In the genomic region with DNA sequence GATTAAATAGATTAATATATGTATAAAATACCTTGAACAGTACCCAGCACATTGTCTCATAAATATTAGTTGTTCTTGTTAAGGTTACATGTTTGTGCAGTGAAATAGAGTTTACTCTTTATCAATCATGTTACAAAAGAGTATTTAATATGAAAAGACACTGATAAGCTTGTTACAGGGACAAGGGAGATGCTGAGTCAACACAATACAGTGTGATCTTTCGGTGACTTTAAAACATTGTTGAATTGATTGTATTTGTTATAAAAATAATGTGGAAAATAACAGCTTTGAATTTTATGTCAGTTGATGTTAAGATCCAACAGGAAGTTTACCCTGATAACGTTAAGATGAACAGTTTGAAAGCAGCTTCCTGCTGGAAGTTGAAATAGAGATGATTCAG, we compare ENCODE assay signal across 24 cellular contexts. TPM values are rescaled to one million over a fixed set of nuclear protein-coding genes. Genes with fewer than 3 reads are reported as not detected.
DNase-seq lines count a peak whose midpoint lies in the region; ATAC-seq, FAIRE-seq and TF ChIP-seq lines count a peak whose summit lies in the region.
"Had no signal": no experiment of that assay in that cellular context is flagged by ENCODE, and none has a peak within 500 bp of the region (broad histone marks: within the 10 kb centered on the region; RNA-seq: fewer than 3 reads in every experiment).

No MANE protein-coding gene starts in this region.

- H3K4me2 ChIP-seq in HepG2 (ENCODE audit: low read depth, low read length) (no peak overlapping the region), endothelial cell of umbilical vein (ENCODE audit: insufficient read depth, low read length) (peak overlapping the region; percentile 60)
- H3K4me2 ChIP-seq: GM23338, PC-9 had no signal

- TF ChIP-seq EP300 in HepG2 (IDR thresholded peaks at IDR 0.05; ENCODE audit: low read depth in 2 of 2, low read length in 2 of 2), result no peak
- TF ChIP-seq EP300 in HepG2 (CRISPR knock-in tag; IDR thresholded peaks at IDR 0.05; ENCODE audit: borderline replicate concordance), result no peak

- FAIRE-seq in HepG2 (lab: Jason Lieb, UNC) (no peak), endothelial cell of umbilical vein (lab: Jason Lieb, UNC) (peak; percentile 72)
- FAIRE-seq: G401.6, GM12892, HTR-8/SVneo had no signal

- dilution Hi-C loops in endothelial cell of umbilical vein (cut with MboI; ENCODE audit: extremely low pct_ligation_motif_present, low sequenced_read_pairs), result no loop called here

- no peak for DNase-seq in HepG2 (ENCODE audit: low spot score)
- no peak for DNase-seq in right lobe of liver
- no peak for DNase-seq in RWPE1 (ENCODE audit: low spot score)
- peak; percentile 15 for DNase-seq in endothelial cell of umbilical vein (ENCODE audit: low read depth, low spot score)
- no peak for DNase-seq in AML-193 (lab: John Stamatoyannopoulos, UW)
- DNase-seq in effector CD8-positive, alpha-beta T cell (lab: John Stamatoyannopoulos, UW), result no peak
- no peak for DNase-seq in stimulated activated CD4-positive, alpha-beta T cell treated with anti-CD3 and anti-CD28 coated beads, Interleukin-4, amount 100 ng/mL, for 24 hours
- no peak for DNase-seq in Right ventricle myocardium superior
- DNase-seq: 8988T; CD4-positive, alpha-beta T cell; COR-L47; HCEC 1CT; Karpas-422; NCI-H1694; NCI-H2081; NCI-H446; NCI-H526; PC-9; RPMI8226; T-cell had no signal

- no peak overlapping the region for H3K4me3 ChIP-seq in HepG2 (replicated peaks in 1 of 3; ENCODE audit: insufficient read depth in 1 of 3, low read depth in 2 of 3, low read length in 3 of 3)
- H3K4me3 ChIP-seq in right lobe of liver, result no peak overlapping the region
- no peak overlapping the region for H3K4me3 ChIP-seq in endothelial cell of umbilical vein (replicated peaks in 1 of 3; ENCODE audit: insufficient read depth in 1 of 3, low read depth in 1 of 3, low read length in 3 of 3)
- H3K4me3 ChIP-seq: GM23338, PC-9 had no signal

- no peaks in the 10 kb centered on the region for H3K27me3 ChIP-seq in HepG2 (ENCODE audit: control insufficient read depth in 1 of 2, insufficient read depth in 2 of 2, low read length in 2 of 2)
- H3K27me3 ChIP-seq in right lobe of liver, result no peaks in the 10 kb centered on the region
- no peaks in the 10 kb centered on the region for H3K27me3 ChIP-seq in endothelial cell of umbilical vein (ENCODE audit: control insufficient read depth in 2 of 2, insufficient read depth in 2 of 2, low read length in 2 of 2)

- peaks cover 32% of the 10 kb centered on the region for H3K4me1 ChIP-seq in HepG2 (ENCODE audit: insufficient read depth, low read length)
- no peaks in the 10 kb centered on the region for H3K4me1 ChIP-seq in right lobe of liver
- H3K4me1 ChIP-seq in endothelial cell of umbilical vein (ENCODE audit: control insufficient read depth, extremely low read depth, insufficient read depth, low read length), result peaks cover 25% of the 10 kb centered on the region

- H3K79me2 ChIP-seq in HepG2 (ENCODE audit: insufficient read depth, low read length) (no peaks in the 10 kb centered on the region), endothelial cell of umbilical vein (ENCODE audit: control insufficient read depth, insufficient read depth, low read length) (peaks cover 9% of the 10 kb centered on the region)

- POLR2A ChIA-PET in HepG2 (lab: Yijun Ruan, JAX) (interaction anchor here (1.3 kb wide), 1 partner anchor 22 kb away, joined by 7 read pairs; a partner anchor contains a TSS), RWPE1 (lab: Yijun Ruan, JAX; ENCODE audit: low non-redundant PET) (no interaction called here), endothelial cell of umbilical vein (lab: Charles Lee) (interaction anchor here (0.7 to 1.5 kb wide), 3 partner anchors 17 to 22 kb away, joined by 3 to 7 read pairs (median 4); a partner anchor contains a TSS)

- intact Hi-C loops in HepG2 (cut with micrococcal nuclease; ENCODE audit: unreplicated experiment) (no loop called here), right lobe of liver (cut with DNase I) (no loop called here), endothelial cell of umbilical vein (cut with micrococcal nuclease) (loop anchor here (2.0 to 10.0 kb wide), 2 partner anchors 55 to 511 kb away; no protein-coding TSS in a partner anchor), Right ventricle myocardium superior (cut with DNase I) (no loop called here)

- H3K9me3 ChIP-seq in HepG2 (ENCODE audit: low read length) (no peaks in the 10 kb centered on the region), right lobe of liver (no peaks in the 10 kb centered on the region), endothelial cell of umbilical vein (replicated peaks; ENCODE audit: control insufficient read depth, insufficient read depth, low read length) (no peaks in the 10 kb centered on the region)

- no peak for TF ChIP-seq POLR2A in HepG2 (IDR thresholded peaks at IDR 0.05; ENCODE audit: insufficient read depth in 1 of 2, low read depth in 2 of 2, low read length in 2 of 2)
- no peak for TF ChIP-seq POLR2A in right lobe of liver (IDR thresholded peaks at IDR 0.05)
- TF ChIP-seq POLR2A in endothelial cell of umbilical vein (IDR thresholded peaks at IDR 0.05; ENCODE audit: low read depth, low read length), result no peak

- no peak overlapping the region for H3K9ac ChIP-seq in HepG2 (ENCODE audit: insufficient read depth, low read depth, low read length)
- H3K9ac ChIP-seq in endothelial cell of umbilical vein (replicated peaks; ENCODE audit: extremely low read depth, insufficient read depth, low read length), result no peak overlapping the region

- BruUV-seq in HepG2 (replicated peaks; lab: Mats Ljungman, UMichigan), result no TSS peak
- no TSS peak for BruUV-seq in endothelial cell of umbilical vein (replicated peaks; lab: Mats Ljungman, UMichigan)

- H3K27ac ChIP-seq in HepG2 (ENCODE audit: extremely low read length, insufficient read depth, low read length) (no peak overlapping the region), right lobe of liver (no peak overlapping the region), RWPE1 (peak overlapping the region; percentile 95), endothelial cell of umbilical vein (ENCODE audit: insufficient read depth, low read depth, low read length) (peak overlapping the region; percentile 38)
- H3K27ac ChIP-seq: PC-9 had no signal

- no peak for ATAC-seq in HepG2
- ATAC-seq in right lobe of liver, result no peak
- ATAC-seq in Right ventricle myocardium superior (ENCODE audit: poor library complexity), result no peak
- ATAC-seq: GM23338, T-cell had no signal

- no peak overlapping the region for H2AFZ ChIP-seq in HepG2 (ENCODE audit: low read length)
- H2AFZ ChIP-seq in endothelial cell of umbilical vein (ENCODE audit: low read depth, low read length), result no peak overlapping the region
- H2AFZ ChIP-seq: GM23338, PC-9 had no signal

- CTCF ChIA-PET in HepG2 (lab: Yijun Ruan, JAX; ENCODE audit: low intra/inter-chr PET ratio, low total read pairs) (no interaction called here), RWPE1 (lab: Yijun Ruan, JAX) (interaction anchor here (0.6 kb wide), 1 partner anchor 65 kb away, joined by 3 read pairs; no protein-coding TSS in a partner anchor), endothelial cell of umbilical vein (lab: Charles Lee) (interaction anchor here (1.0 to 1.5 kb wide), 3 partner anchors 9 to 18 kb away, joined by 3 read pairs; no protein-coding TSS in a partner anchor)

- no peaks in the 10 kb centered on the region for H4K20me1 ChIP-seq in HepG2 (ENCODE audit: insufficient read depth, low read length)
- no peaks in the 10 kb centered on the region for H4K20me1 ChIP-seq in endothelial cell of umbilical vein (replicated peaks; ENCODE audit: control insufficient read depth, extremely low read depth, insufficient read depth, low read length)

- TF ChIP-seq CTCF in HepG2 (CRISPR knock-in tag; IDR thresholded peaks at IDR 0.05) (no peak), right lobe of liver (IDR thresholded peaks at IDR 0.05) (no peak), RWPE1 (conservative IDR thresholded peaks at IDR 0.05; ENCODE audit: low read depth) (no peak), endothelial cell of umbilical vein (IDR thresholded peaks at IDR 0.05; ENCODE audit: extremely low read depth in 1 of 2, insufficient read depth in 1 of 2, low read depth in 1 of 2, low read length in 2 of 2) (no peak)

- H3K36me3 ChIP-seq in HepG2 (replicated peaks in 1 of 2; ENCODE audit: control insufficient read depth in 1 of 2, insufficient read depth in 2 of 2, low read length in 2 of 2) (peaks cover 2 to 5% of the 10 kb centered on the region in 2 experiments; a peak in 3 of 5 replicates), right lobe of liver (peaks cover 0 to 7% (median 0%) of the 10 kb centered on the region in 4 donors), endothelial cell of umbilical vein (ENCODE audit: control insufficient read depth in 2 of 2, extremely low read depth in 1 of 2, insufficient read depth in 2 of 2, low read length in 2 of 2) (peaks cover 3 to 12% of the 10 kb centered on the region in 2 experiments)

- in situ Hi-C loops in HepG2 (cut with HindIII; ENCODE audit: extremely low pct_ligation_motif_present, low pct_unique_long_range_greater_than_20kb), result no loop called here

- no peaks in the 10 kb centered on the region for H3K9me1 ChIP-seq in endothelial cell of umbilical vein (replicated peaks; ENCODE audit: control insufficient read depth, extremely low read depth, insufficient read depth, low read length)

- TF ChIP-seq RAD21 in HepG2 (CRISPR knock-in tag; IDR thresholded peaks at IDR 0.05), result no peak

- 61% methylated on average over 2 of the region's 2 CpGs for WGBS in HepG2 (ENCODE audit: low lambda C conversion rate)
- WGBS in right lobe of liver (ENCODE audit: insufficient coverage, low coverage, low lambda C conversion rate, missing lambda C conversion rate), result 21% methylated on average over 2 of the region's 2 CpGs

RNA-seq across cellular contexts. Expression of a gene that starts 1.4 kb away (rescaled TPM):
- total RNA-seq in HepG2 (2016; rRNA removed; fragmentation: Illumina TruSeq; extraction: Trizol), result 19.3 and 28.7 TPM in 2 replicates
- 23.0 and 33.2 TPM in 2 replicates for total RNA-seq in HepG2 (2016; cell fraction: cytosol; rRNA removed; fragmentation: Illumina TruSeq; extraction: Trizol; ENCODE audit: low read depth)
- total RNA-seq in HepG2 (2016; cell fraction: insoluble cytoplasmic fraction; rRNA removed; fragmentation: Illumina TruSeq; extraction: Trizol), result 20.8 and 29.5 TPM in 2 replicates
- 42.7 and 44.4 TPM in 2 replicates for total RNA-seq in HepG2 (2016; cell fraction: membrane; rRNA removed; fragmentation: Illumina TruSeq; extraction: Trizol)
- total RNA-seq in HepG2 (2016; cell fraction: nucleus; rRNA removed; fragmentation: Illumina TruSeq; extraction: Trizol), result 15.9 and 18.0 TPM in 2 replicates
- polyA plus RNA-seq in HepG2 (2011; rRNA removed), result 37.1 and 52.7 TPM in 2 replicates
- polyA plus RNA-seq in HepG2 (2011; cell fraction: cytosol; rRNA removed), result 31.9 and 50.0 TPM in 2 replicates
- 389 and 473 TPM in 2 replicates for polyA plus RNA-seq in HepG2 (2011; cell fraction: nucleus; rRNA removed)
- 55.2 and 81.7 TPM in 2 replicates for polyA plus RNA-seq in HepG2 (2012)
- polyA plus RNA-seq in HepG2 (2016; cell fraction: cytosol; fragmentation: Illumina TruSeq; extraction: Trizol; ENCODE audit: low read depth), result 21.0 and 24.5 TPM in 2 replicates
- polyA plus RNA-seq in HepG2 (2016; cell fraction: insoluble cytoplasmic fraction; fragmentation: Illumina TruSeq; extraction: Trizol; ENCODE audit: low read depth), result 20.4 and 20.7 TPM in 2 replicates
- 28.5 and 34.5 TPM in 2 replicates for polyA plus RNA-seq in HepG2 (2016; cell fraction: membrane; fragmentation: Illumina TruSeq; extraction: Trizol; ENCODE audit: low read depth)
- 29.3 and 35.6 TPM in 2 replicates for polyA plus RNA-seq in HepG2 (2016; cell fraction: nucleus; fragmentation: Illumina TruSeq; extraction: Trizol; ENCODE audit: insufficient read depth, low read depth)
- polyA minus RNA-seq in HepG2 (2011; rRNA and poly(A)+ RNA removed; ENCODE audit: low replicate concordance), result 95.4 and 111 TPM in 2 replicates
- polyA minus RNA-seq in HepG2 (2011; cell fraction: cytosol; rRNA and poly(A)+ RNA removed), result 39.0 and 46.7 TPM in 2 replicates
- 36.2 and 42.4 TPM in 2 replicates for polyA minus RNA-seq in HepG2 (2011; cell fraction: nucleus; rRNA and poly(A)+ RNA removed)
- 100 to 1,000 TPM in 2 of 6 experiments, 10 to 100 TPM in 4; 46.5 to 193 (median 80.8) TPM for total RNA-seq in right lobe of liver
- 85.0 and 96.1 TPM in 2 replicates for total RNA-seq in endothelial cell of umbilical vein
- polyA plus RNA-seq in endothelial cell of umbilical vein, result 169 and 253 TPM in 2 replicates
- polyA plus RNA-seq in endothelial cell of umbilical vein (2011; cell fraction: cytosol; rRNA removed), result 129 and 136 TPM in 2 replicates
- polyA plus RNA-seq in endothelial cell of umbilical vein (2011; cell fraction: nucleus; rRNA removed), result 259 and 399 TPM in 2 replicates
- 112 and 137 TPM in 2 replicates for polyA plus RNA-seq in endothelial cell of umbilical vein (2012)
- polyA minus RNA-seq in endothelial cell of umbilical vein, result 77.3 and 118 TPM in 2 replicates
- polyA minus RNA-seq in endothelial cell of umbilical vein (2011; cell fraction: cytosol; rRNA and poly(A)+ RNA removed), result 75.6 TPM
- polyA minus RNA-seq in endothelial cell of umbilical vein (2011; cell fraction: nucleus; rRNA and poly(A)+ RNA removed), result 53.4 and 65.0 TPM in 2 replicates
- total RNA-seq in Right ventricle myocardium superior, result 173 TPM

RNA-seq across cellular contexts. Expression of a gene that starts 21.6 kb away (rescaled TPM):
- 182 and 239 TPM in 2 replicates for total RNA-seq in HepG2 (2016; rRNA removed; fragmentation: Illumina TruSeq; extraction: Trizol)
- total RNA-seq in HepG2 (2016; cell fraction: cytosol; rRNA removed; fragmentation: Illumina TruSeq; extraction: Trizol; ENCODE audit: low read depth), result 72.2 and 83.3 TPM in 2 replicates
- 186 and 267 TPM in 2 replicates for total RNA-seq in HepG2 (2016; cell fraction: insoluble cytoplasmic fraction; rRNA removed; fragmentation: Illumina TruSeq; extraction: Trizol)
- total RNA-seq in HepG2 (2016; cell fraction: membrane; rRNA removed; fragmentation: Illumina TruSeq; extraction: Trizol), result 111 and 139 TPM in 2 replicates
- 96.1 and 99.4 TPM in 2 replicates for total RNA-seq in HepG2 (2016; cell fraction: nucleus; rRNA removed; fragmentation: Illumina TruSeq; extraction: Trizol)
- 109 and 123 TPM in 2 replicates for polyA plus RNA-seq in HepG2 (2011; rRNA removed)
- polyA plus RNA-seq in HepG2 (2011; cell fraction: cytosol; rRNA removed), result 78.5 and 83.5 TPM in 2 replicates
- polyA plus RNA-seq in HepG2 (2011; cell fraction: nucleus; rRNA removed), result 120 and 154 TPM in 2 replicates
- 62.4 and 136 TPM in 2 replicates for polyA plus RNA-seq in HepG2 (2012)
- 83.2 and 86.4 TPM in 2 replicates for polyA plus RNA-seq in HepG2 (2016; cell fraction: cytosol; fragmentation: Illumina TruSeq; extraction: Trizol; ENCODE audit: low read depth)
- 284 and 351 TPM in 2 replicates for polyA plus RNA-seq in HepG2 (2016; cell fraction: insoluble cytoplasmic fraction; fragmentation: Illumina TruSeq; extraction: Trizol; ENCODE audit: low read depth)
- 125 and 144 TPM in 2 replicates for polyA plus RNA-seq in HepG2 (2016; cell fraction: membrane; fragmentation: Illumina TruSeq; extraction: Trizol; ENCODE audit: low read depth)
- 196 and 214 TPM in 2 replicates for polyA plus RNA-seq in HepG2 (2016; cell fraction: nucleus; fragmentation: Illumina TruSeq; extraction: Trizol; ENCODE audit: insufficient read depth, low read depth)
- polyA minus RNA-seq in HepG2 (2011; rRNA and poly(A)+ RNA removed; ENCODE audit: low replicate concordance), result 139 and 240 TPM in 2 replicates
- polyA minus RNA-seq in HepG2 (2011; cell fraction: cytosol; rRNA and poly(A)+ RNA removed), result 47.4 and 57.2 TPM in 2 replicates
- 163 and 176 TPM in 2 replicates for polyA minus RNA-seq in HepG2 (2011; cell fraction: nucleus; rRNA and poly(A)+ RNA removed)
- 10 to 100 TPM; 14.7 to 69.0 (median 57.7) TPM for total RNA-seq in right lobe of liver
- total RNA-seq in endothelial cell of umbilical vein, result 477 and 485 TPM in 2 replicates
- 223 and 313 TPM in 2 replicates for polyA plus RNA-seq in endothelial cell of umbilical vein
- polyA plus RNA-seq in endothelial cell of umbilical vein (2011; cell fraction: cytosol; rRNA removed), result 303 and 312 TPM in 2 replicates
- polyA plus RNA-seq in endothelial cell of umbilical vein (2011; cell fraction: nucleus; rRNA removed), result 286 and 354 TPM in 2 replicates
- 410 and 537 TPM in 2 replicates for polyA plus RNA-seq in endothelial cell of umbilical vein (2012)
- polyA minus RNA-seq in endothelial cell of umbilical vein, result 621 and 636 TPM in 2 replicates
- polyA minus RNA-seq in endothelial cell of umbilical vein (2011; cell fraction: cytosol; rRNA and poly(A)+ RNA removed), result 58.7 TPM
- polyA minus RNA-seq in endothelial cell of umbilical vein (2011; cell fraction: nucleus; rRNA and poly(A)+ RNA removed), result 149 and 176 TPM in 2 replicates
- total RNA-seq in Right ventricle myocardium superior, result 103 TPM

RNA-seq across cellular contexts. Expression of a gene that starts 56.4 kb away (rescaled TPM):
- total RNA-seq in HepG2 (2016; rRNA removed; fragmentation: Illumina TruSeq; extraction: Trizol) (3.2 and 3.5 TPM in 2 replicates), right lobe of liver (1 to 10 TPM; 4.3 to 7.5 (median 5.6) TPM), endothelial cell of umbilical vein (14.4 and 16.3 TPM in 2 replicates), Right ventricle myocardium superior (13.9 TPM)
- 1.0 and 1.1 TPM in 2 replicates for total RNA-seq in HepG2 (2016; cell fraction: cytosol; rRNA removed; fragmentation: Illumina TruSeq; extraction: Trizol; ENCODE audit: low read depth)
- total RNA-seq in HepG2 (2016; cell fraction: insoluble cytoplasmic fraction; rRNA removed; fragmentation: Illumina TruSeq; extraction: Trizol), result 3.4 and 3.6 TPM in 2 replicates
- 5.5 and 6.0 TPM in 2 replicates for total RNA-seq in HepG2 (2016; cell fraction: membrane; rRNA removed; fragmentation: Illumina TruSeq; extraction: Trizol)
- 2.8 and 3.4 TPM in 2 replicates for total RNA-seq in HepG2 (2016; cell fraction: nucleus; rRNA removed; fragmentation: Illumina TruSeq; extraction: Trizol)
- polyA plus RNA-seq in HepG2 (2011; rRNA removed) (4.7 and 6.0 TPM in 2 replicates), endothelial cell of umbilical vein (16.0 and 18.3 TPM in 2 replicates)
- polyA plus RNA-seq in HepG2 (2011; cell fraction: cytosol; rRNA removed), result 4.6 TPM in 2 replicates
- 16.8 and 21.5 TPM in 2 replicates for polyA plus RNA-seq in HepG2 (2011; cell fraction: nucleus; rRNA removed)
- polyA plus RNA-seq in HepG2 (2012), result 4.8 and 7.9 TPM in 2 replicates
- polyA plus RNA-seq in HepG2 (2016; cell fraction: cytosol; fragmentation: Illumina TruSeq; extraction: Trizol; ENCODE audit: low read depth), result 2.1 and 2.3 TPM in 2 replicates
- 4.0 and 6.3 TPM in 2 replicates for polyA plus RNA-seq in HepG2 (2016; cell fraction: insoluble cytoplasmic fraction; fragmentation: Illumina TruSeq; extraction: Trizol; ENCODE audit: low read depth)
- 4.8 and 5.4 TPM in 2 replicates for polyA plus RNA-seq in HepG2 (2016; cell fraction: membrane; fragmentation: Illumina TruSeq; extraction: Trizol; ENCODE audit: low read depth)
- 11.5 and 15.0 TPM in 2 replicates for polyA plus RNA-seq in HepG2 (2016; cell fraction: nucleus; fragmentation: Illumina TruSeq; extraction: Trizol; ENCODE audit: insufficient read depth, low read depth)
- polyA minus RNA-seq in HepG2 (2011; rRNA and poly(A)+ RNA removed; ENCODE audit: low replicate concordance), result 10.9 and 19.7 TPM in 2 replicates
- 5.1 and 5.5 TPM in 2 replicates for polyA minus RNA-seq in HepG2 (2011; cell fraction: cytosol; rRNA and poly(A)+ RNA removed)
- polyA minus RNA-seq in HepG2 (2011; cell fraction: nucleus; rRNA and poly(A)+ RNA removed), result 7.9 and 9.4 TPM in 2 replicates
- 13.4 and 14.7 TPM in 2 replicates for polyA plus RNA-seq in endothelial cell of umbilical vein (2011; cell fraction: cytosol; rRNA removed)
- polyA plus RNA-seq in endothelial cell of umbilical vein (2011; cell fraction: nucleus; rRNA removed), result 16.8 and 20.6 TPM in 2 replicates
- polyA plus RNA-seq in endothelial cell of umbilical vein (2012), result 13.8 and 15.9 TPM in 2 replicates
- polyA minus RNA-seq in endothelial cell of umbilical vein, result 13.4 and 15.8 TPM in 2 replicates
- polyA minus RNA-seq in endothelial cell of umbilical vein (2011; cell fraction: cytosol; rRNA and poly(A)+ RNA removed), result 6.5 TPM
- polyA minus RNA-seq in endothelial cell of umbilical vein (2011; cell fraction: nucleus; rRNA and poly(A)+ RNA removed), result 5.1 and 10.2 TPM in 2 replicates

Comparison
In these comparisons a context has a peak if more than half of its experiments do, and no peak if none do; other contexts are left out.
1. H3K27ac ChIP-seq: peak in RWPE1 (single experiment) and endothelial cell of umbilical vein (single experiment); none in HepG2 (single experiment) and right lobe of liver (0 of 3).